ENCODE assay signal across 16 cellular contexts in the genomic region with DNA sequence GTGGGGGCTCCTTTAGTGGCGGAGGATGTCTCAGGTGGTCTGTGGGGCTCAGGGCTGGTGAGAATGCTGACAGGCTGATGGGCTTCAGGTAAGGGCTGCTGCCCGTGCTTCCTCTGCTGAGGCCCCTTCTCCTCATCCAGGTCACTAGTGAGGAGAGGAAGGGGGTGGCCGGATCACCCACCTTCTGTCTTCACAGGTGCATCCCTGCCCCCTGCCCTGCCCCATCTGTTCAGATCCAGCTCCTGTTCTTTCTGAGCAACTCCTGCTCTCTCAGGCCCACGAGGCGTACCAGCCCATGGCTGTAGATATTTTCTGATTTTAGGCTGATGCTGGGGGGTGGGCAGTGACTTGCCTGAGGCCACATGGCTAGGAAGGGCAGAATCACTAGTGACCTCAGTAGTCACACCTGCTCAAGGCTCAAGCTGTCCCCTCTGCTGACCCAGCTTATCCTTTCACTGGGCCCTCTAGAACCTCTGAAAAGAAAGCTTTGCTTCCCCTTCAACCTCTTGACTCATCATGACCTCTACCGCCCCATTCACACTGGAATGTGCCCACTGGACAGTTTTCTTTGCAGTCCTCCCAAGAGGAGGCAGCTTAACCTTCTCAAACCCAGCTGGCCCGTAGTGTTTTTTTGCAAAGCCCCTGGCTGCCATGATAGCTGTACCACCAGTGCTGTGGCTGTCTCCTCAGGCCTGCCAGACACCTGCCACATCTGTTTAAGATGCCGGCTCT. TPM values are rescaled to one million over a fixed set of nuclear protein-coding genes. Genes with fewer than 3 reads are reported as not detected.
DNase-seq lines count a peak whose midpoint lies in the region; TF ChIP-seq lines count a peak whose summit lies in the region.
"Had no signal": no experiment of that assay in that cellular context is flagged by ENCODE, and none has a peak within 500 bp of the region (broad histone marks: within the 10 kb centered on the region; RNA-seq: fewer than 3 reads in every experiment).

No MANE protein-coding gene starts in this region.

- H3K4me1 ChIP-seq in esophagus muscularis mucosa, result peaks cover 17 to 39% (median 27%) of the 10 kb centered on the region in 4 donors

- no peak for TF ChIP-seq CTCF in esophagus muscularis mucosa (IDR thresholded peaks at IDR 0.05)

- no peaks in the 10 kb centered on the region for H3K27me3 ChIP-seq in esophagus muscularis mucosa
- H3K27me3 ChIP-seq: foreskin keratinocyte had no signal

- no peak for TF ChIP-seq POLR2A in esophagus muscularis mucosa (IDR thresholded peaks at IDR 0.05; ENCODE audit: low read depth)

- no peak for TF ChIP-seq EP300 in esophagus muscularis mucosa (IDR thresholded peaks at IDR 0.05)

- H3K36me3 ChIP-seq in esophagus muscularis mucosa, result peaks cover 9 to 29% (median 23%) of the 10 kb centered on the region in 4 donors

- 83% methylated on average over 6 of the region's 8 CpGs for WGBS in esophagus muscularis mucosa

- H3K4me3 ChIP-seq in esophagus muscularis mucosa (no peak overlapping the region), skin epidermis (no peak overlapping the region)

- intact Hi-C loops in esophagus muscularis mucosa (cut with DNase I), result loop anchor here (5.0 kb wide), 2 partner anchors 56 to 81 kb away; partner anchors contain the start of genes PMVK and PYGO2

- H3K27ac ChIP-seq in esophagus muscularis mucosa (replicated peaks in 1 of 4) (peak overlapping the region in 3 of 4 donors; percentile 89 to 92 (median 90)), skin epidermis (peak overlapping the region in 16 of 21 experiments; percentile 6 to 99 (median 84))
- H3K27ac ChIP-seq: foreskin keratinocyte had no signal

- no peaks in the 10 kb centered on the region for H3K9me3 ChIP-seq in esophagus muscularis mucosa

- DNase-seq in NCI-H2171 treated with DMSO at 0.1 percent for 48 hours (lab: John Stamatoyannopoulos, UW) (peak; percentile 43), NCI-H2171 (lab: John Stamatoyannopoulos, UW) (no peak), NCI-H69 (lab: John Stamatoyannopoulos, UW) (peak; percentile 21), esophagus muscularis mucosa (ENCODE audit: extremely low spot score) (no peak), NCI-H1436 treated with DMSO at 0.1 percent for 48 hours (lab: John Stamatoyannopoulos, UW) (no peak), middle frontal gyrus (ENCODE audit: extremely low spot score, low spot score) (no peak), SIG-M5 (lab: John Stamatoyannopoulos, UW) (no peak)
- DNase-seq: 8988T; activated CD8-positive, alpha-beta T cell treated with anti-CD3 and anti-CD28 coated beads for 36 hours; dermis blood vessel endothelial cell; foreskin keratinocyte; KBM-7; NCI-H2029 treated with DMSO at 0.1 percent for 48 hours; NK-92 treated with Interleukin-12 subunit alpha and Interleukin-12 subunit beta, amount 100 ng/mL, for 24 hours had no signal

RNA-seq across cellular contexts. Expression of gene DCST2, which starts 14.8 kb away (rescaled TPM):
- under 1 TPM in 2 of 4 donors, not detected in 2; 0.11 to 0.19 TPM for total RNA-seq in esophagus muscularis mucosa

RNA-seq across cellular contexts. Expression of gene DCST1, which starts 14.8 kb away (rescaled TPM):
- total RNA-seq in esophagus muscularis mucosa, result under 1 TPM in 1 of 4 donors, not detected in 3; 0.42 TPM
- total RNA-seq: activated CD8-positive, alpha-beta T cell treated with anti-CD3 and anti-CD28 coated beads for 36 hours; dermis blood vessel endothelial cell; foreskin keratinocyte had no signal

RNA-seq across cellular contexts. Expression of gene ZBTB7B, which starts 16.2 kb away (rescaled TPM):
- total RNA-seq in esophagus muscularis mucosa, result 10 to 100 TPM; 50.0 to 68.9 (median 55.8) TPM

RNA-seq across cellular contexts. Expression of gene LENEP, which starts 25.4 kb away (rescaled TPM):
- total RNA-seq in esophagus muscularis mucosa, result not detected
- total RNA-seq: activated CD8-positive, alpha-beta T cell treated with anti-CD3 and anti-CD28 coated beads for 36 hours; dermis blood vessel endothelial cell; foreskin keratinocyte; sciatic nerve had no signal

RNA-seq across cellular contexts. Expression of gene ADAM15, which starts 32.3 kb away (rescaled TPM):
- 100 to 1,000 TPM in 2 of 4 donors, 10 to 100 TPM in 2; 61.5 to 142 (median 115) TPM for total RNA-seq in esophagus muscularis mucosa

Comparison
In these comparisons a context has a peak if more than half of its experiments do, and no peak if none do; other contexts are left out.
1. DNase-seq: peak in NCI-H2171 treated with DMSO at 0.1 percent for 48 hours (single experiment) and NCI-H69 (single experiment); none in NCI-H2171 (single experiment), esophagus muscularis mucosa (single experiment), NCI-H1436 treated with DMSO at 0.1 percent for 48 hours (single experiment), middle frontal gyrus (single experiment) and SIG-M5 (single experiment).